In the genomic region with DNA sequence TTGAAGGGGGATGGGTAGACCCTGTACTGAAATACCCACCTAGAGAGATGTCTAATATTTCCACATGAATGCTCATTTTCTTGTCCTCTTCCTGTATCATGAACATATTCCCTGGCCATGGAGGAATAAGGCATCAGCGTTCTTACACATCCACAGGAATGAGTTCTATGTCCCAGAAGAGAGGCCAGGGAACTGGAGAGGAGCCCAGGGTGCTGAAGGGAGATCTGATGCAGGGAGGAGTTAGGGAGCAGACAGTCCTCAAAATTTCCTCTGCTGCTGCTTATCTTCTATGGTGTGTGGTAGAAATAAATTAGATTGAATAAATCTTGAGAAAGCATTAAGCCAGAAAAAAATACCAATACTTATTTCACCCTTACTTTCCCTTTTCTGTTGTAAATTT, we compare ENCODE assay signal across 25 cellular contexts.
"Had no signal": no experiment of that assay in that cellular context is flagged by ENCODE, and none has a peak within 500 bp of the region (broad histone marks: within the 10 kb centered on the region; RNA-seq: fewer than 3 reads in every experiment).

No MANE protein-coding gene starts in this region.

- H3K9me3 ChIP-seq: colonic mucosa, gastroesophageal sphincter, left ventricle myocardium inferior, lower lobe of right lung, pancreas, right lobe of liver, spleen, stomach had no signal

- H3K36me3 ChIP-seq: colonic mucosa, gastroesophageal sphincter, left ventricle myocardium inferior, lower lobe of right lung, pancreas, right lobe of liver, spleen, stomach had no signal

- ATAC-seq: gastroesophageal sphincter; lower lobe of right lung; natural killer cell treated with Interleukin-12 subunit alpha and Interleukin-12 subunit beta and Interleukin-15 and Interleukin-18, amount 100 ng/mL, for 72 hours; pancreas; right lobe of liver had no signal

- H3K27me3 ChIP-seq: colonic mucosa, gastroesophageal sphincter, pancreas, right lobe of liver, spleen, stomach had no signal

- H3K9me3 Mint-ChIP-seq: endodermal cell; memory B cell; natural killer cell treated with Interleukin-12 subunit alpha and Interleukin-12 subunit beta and Interleukin-15 and Interleukin-18, amount 100 ng/mL, for 72 hours had no signal

- DNase-seq: cerebellar nuclear complex; colonic mucosa; dermis blood vessel endothelial cell; effector CD4-positive, alpha-beta T cell; endodermal cell; erythroblast; foreskin fibroblast; glutamatergic neuron; islet precursor cell; left ventricle myocardium inferior; lower lobe of right lung; midbrain; occipital lobe; pancreas; right lobe of liver; spleen; stimulated activated CD4-positive, alpha-beta T cell treated with anti-CD3 and anti-CD28 coated beads, Interleukin-15, amount 100 ng/mL, for 24 hours; stimulated activated CD4-positive, alpha-beta T cell treated with anti-CD3 and anti-CD28 coated beads, Interleukin-2, amount 100 ng/mL, for 24 hours; stimulated activated naive CD4-positive, alpha-beta T cell; stomach had no signal

- H3K27ac Mint-ChIP-seq: endodermal cell; memory B cell; natural killer cell treated with Interleukin-12 subunit alpha and Interleukin-12 subunit beta and Interleukin-15 and Interleukin-18, amount 100 ng/mL, for 72 hours; progenitor cell of endocrine pancreas; type B pancreatic cell had no signal

- H3K4me3 ChIP-seq: colonic mucosa, gastroesophageal sphincter, left ventricle myocardium inferior, lower lobe of right lung, pancreas, right lobe of liver, spleen, stomach had no signal

- H3K27me3 Mint-ChIP-seq: memory B cell; natural killer cell treated with Interleukin-12 subunit alpha and Interleukin-12 subunit beta and Interleukin-15 and Interleukin-18, amount 100 ng/mL, for 72 hours; progenitor cell of endocrine pancreas had no signal

- H3K36me3 Mint-ChIP-seq: memory B cell; natural killer cell treated with Interleukin-12 subunit alpha and Interleukin-12 subunit beta and Interleukin-15 and Interleukin-18, amount 100 ng/mL, for 72 hours; type B pancreatic cell had no signal

- H3K27ac ChIP-seq: colonic mucosa, gastroesophageal sphincter, left ventricle myocardium inferior, lower lobe of right lung, pancreas, right lobe of liver, spleen, stomach had no signal

- H3K4me3 Mint-ChIP-seq: endodermal cell; memory B cell; natural killer cell treated with Interleukin-12 subunit alpha and Interleukin-12 subunit beta and Interleukin-15 and Interleukin-18, amount 100 ng/mL, for 72 hours; type B pancreatic cell had no signal

- H3K4me1 ChIP-seq: colonic mucosa, gastroesophageal sphincter, left ventricle myocardium inferior, lower lobe of right lung, pancreas, right lobe of liver, stomach had no signal
